29 cellular contexts compared by ENCODE assay signal in genomic region chr3:154745122-154745521, GRCh38.
"Had no signal": no experiment of that assay in that cellular context is flagged by ENCODE, and none has a peak within 500 bp of the region (broad histone marks: within the 10 kb centered on the region; RNA-seq: fewer than 3 reads in every experiment).

No MANE protein-coding gene starts in this region.

- H3K27ac ChIP-seq: colonic mucosa, coronary artery, dorsolateral prefrontal cortex, epithelial cell of prostate, esophagus muscularis mucosa, esophagus squamous epithelium, foreskin keratinocyte, gastrocnemius medialis, gastroesophageal sphincter, heart left ventricle, heart right ventricle had no signal

- H3K36me3 ChIP-seq: colonic mucosa, esophagus muscularis mucosa, esophagus squamous epithelium, gastrocnemius medialis, gastroesophageal sphincter, heart left ventricle, heart right ventricle had no signal

- H3K27me3 ChIP-seq: colonic mucosa, esophagus muscularis mucosa, esophagus squamous epithelium, gastrocnemius medialis, gastroesophageal sphincter, heart left ventricle, heart right ventricle had no signal

- H3K4me3 ChIP-seq: colonic mucosa, coronary artery, dorsolateral prefrontal cortex, esophagus muscularis mucosa, esophagus squamous epithelium, gastrocnemius medialis, gastroesophageal sphincter, heart left ventricle, heart right ventricle had no signal

- H3K4me1 Mint-ChIP-seq: endodermal cell had no signal

- FAIRE-seq: colon, endometrium, endothelial cell of umbilical vein, frontal cortex had no signal

- H3K27ac Mint-ChIP-seq: dendritic cell treated with granulocyte-macrophage colony-stimulating factor and Interleukin-4, amounts not matched to agents 40 ng/mL and 50 ng/mL, for 4 days; effector memory CD8-positive, alpha-beta T cell; endodermal cell had no signal

- H3K9me3 ChIP-seq: colonic mucosa, esophagus squamous epithelium, gastrocnemius medialis had no signal

- H3K4me3 Mint-ChIP-seq: dendritic cell treated with granulocyte-macrophage colony-stimulating factor and Interleukin-4, amounts not matched to agents 40 ng/mL and 50 ng/mL, for 4 days; effector memory CD8-positive, alpha-beta T cell; endodermal cell had no signal

- DNase-seq: colonic mucosa; cortex of kidney; dermis blood vessel endothelial cell; dorsolateral prefrontal cortex; effector CD4-positive, alpha-beta T cell; effector CD8-positive, alpha-beta T cell; effector memory CD4-positive, alpha-beta T cell; effector memory CD8-positive, alpha-beta T cell; endodermal cell; erythroblast; esophagus squamous epithelium; foreskin fibroblast; foreskin keratinocyte; foreskin melanocyte; gastrocnemius medialis; glutamatergic neuron; head of caudate nucleus; heart left ventricle; heart right ventricle had no signal

- H3K27me3 Mint-ChIP-seq: dendritic cell treated with granulocyte-macrophage colony-stimulating factor and Interleukin-4, amounts not matched to agents 40 ng/mL and 50 ng/mL, for 4 days; effector memory CD8-positive, alpha-beta T cell had no signal

- ATAC-seq: effector memory CD8-positive, alpha-beta T cell; esophagus mucosa; foreskin keratinocyte; gastrocnemius medialis; gastroesophageal sphincter; heart left ventricle; heart right ventricle had no signal

- H3K4me1 ChIP-seq: colonic mucosa, esophagus muscularis mucosa, esophagus squamous epithelium, foreskin keratinocyte, gastrocnemius medialis, gastroesophageal sphincter, heart left ventricle, heart right ventricle had no signal
